Comparison of ENCODE assay signal across 19 cellular contexts in the genomic region with DNA sequence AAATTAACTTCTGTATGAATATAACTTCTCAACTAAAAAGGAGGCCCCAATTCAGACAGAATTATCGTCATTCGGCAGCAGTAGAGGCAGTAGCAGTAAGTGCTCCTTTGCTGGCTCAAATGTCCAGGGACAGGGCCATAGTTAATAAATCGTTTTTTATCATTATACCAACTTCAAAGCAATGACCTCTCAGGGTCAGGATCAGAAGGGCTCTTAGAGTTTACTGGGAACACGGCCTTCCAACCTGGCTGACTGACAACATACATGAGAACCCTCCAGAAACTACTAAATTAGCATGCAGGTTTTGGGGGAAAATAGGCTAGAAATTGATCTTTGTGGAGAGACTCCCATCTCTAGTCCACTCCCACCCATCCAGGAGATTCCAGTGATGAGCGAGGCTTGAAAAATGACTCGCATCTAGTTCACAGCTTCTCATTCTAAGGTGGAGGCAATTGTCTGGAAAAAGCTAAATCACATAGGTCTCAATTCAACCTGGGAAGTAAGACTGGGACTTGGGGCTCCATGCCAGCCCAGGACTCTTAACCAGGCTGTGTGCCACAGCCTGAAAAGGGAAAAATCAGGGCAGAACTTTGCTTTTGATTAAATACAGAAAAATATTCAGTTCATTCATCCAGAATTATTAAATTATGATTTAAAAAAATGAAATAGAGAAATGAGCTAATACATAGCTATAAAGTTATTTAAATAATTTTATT.
"Had no signal": no experiment of that assay in that cellular context is flagged by ENCODE, and none has a peak within 500 bp of the region (broad histone marks: within the 10 kb centered on the region; RNA-seq: fewer than 3 reads in every experiment).

No MANE protein-coding gene starts in this region.

- H3K4me3 Mint-ChIP-seq: activated naive CD4-positive, alpha-beta T cell treated with anti-CD3 and anti-CD28 coated beads, Interleukin-2, amount 50 U/mL, for 24 hours; central memory CD8-positive, alpha-beta T cell; effector memory CD8-positive, alpha-beta T cell; memory B cell; nephron progenitor cell had no signal

- ATAC-seq: effector memory CD8-positive, alpha-beta T cell had no signal

- H3K9me3 Mint-ChIP-seq: activated naive CD4-positive, alpha-beta T cell treated with anti-CD3 and anti-CD28 coated beads, Interleukin-2, amount 50 U/mL, for 24 hours; central memory CD8-positive, alpha-beta T cell; effector memory CD8-positive, alpha-beta T cell; memory B cell; nephron progenitor cell had no signal

- H3K9ac ChIP-seq: parathyroid adenoma had no signal

- H3K4me1 Mint-ChIP-seq: activated naive CD4-positive, alpha-beta T cell treated with anti-CD3 and anti-CD28 coated beads, Interleukin-2, amount 50 U/mL, for 24 hours; central memory CD8-positive, alpha-beta T cell; memory B cell had no signal

- DNase-seq: activated CD4-positive, alpha-beta T cell treated with anti-CD3 and anti-CD28 coated beads for 1 hour; activated gamma-delta T cell treated with Interleukin-2 at 50 U/mL for 16 hours; activated T-cell treated with anti-CD3 and anti-CD28 coated beads, Interleukin-2, amount 50 U/mL, for 1 hour; colonic mucosa; dorsolateral prefrontal cortex; effector memory CD8-positive, alpha-beta T cell; kidney; nephron progenitor cell; stimulated activated CD4-positive, alpha-beta T cell treated with anti-CD3 and anti-CD28 coated beads, Interleukin-2, amount 100 ng/mL, for 48 hours; stimulated activated CD8-positive, alpha-beta memory T cell treated with anti-CD3 and anti-CD28 coated beads, Interleukin-4, amount 100 ng/mL, for 48 hours; stimulated activated naive CD4-positive, alpha-beta T cell; T-helper 9 cell; upper lobe of left lung had no signal

- H3K4me1 ChIP-seq: colonic mucosa had no signal

- H3K4me3 ChIP-seq: ascending aorta, colonic mucosa, dorsolateral prefrontal cortex, thoracic aorta, upper lobe of left lung had no signal

- H3K9me3 ChIP-seq: ascending aorta, colonic mucosa, thoracic aorta, upper lobe of left lung had no signal

- H3K36me3 Mint-ChIP-seq: activated naive CD4-positive, alpha-beta T cell treated with anti-CD3 and anti-CD28 coated beads, Interleukin-2, amount 50 U/mL, for 24 hours; memory B cell had no signal

- H3K27me3 Mint-ChIP-seq: activated naive CD4-positive, alpha-beta T cell treated with anti-CD3 and anti-CD28 coated beads, Interleukin-2, amount 50 U/mL, for 24 hours; central memory CD8-positive, alpha-beta T cell; effector memory CD8-positive, alpha-beta T cell had no signal

- FAIRE-seq: kidney had no signal

- H3K27me3 ChIP-seq: ascending aorta, colonic mucosa, dorsolateral prefrontal cortex, upper lobe of left lung had no signal

- H3K27ac ChIP-seq: ascending aorta, colonic mucosa, parathyroid adenoma, thoracic aorta had no signal

- H3K36me3 ChIP-seq: ascending aorta, colonic mucosa, thoracic aorta had no signal

- H3K27ac Mint-ChIP-seq: activated naive CD4-positive, alpha-beta T cell treated with anti-CD3 and anti-CD28 coated beads, Interleukin-2, amount 50 U/mL, for 24 hours; effector memory CD8-positive, alpha-beta T cell; memory B cell; nephron progenitor cell had no signal

- H3K79me2 ChIP-seq: parathyroid adenoma had no signal

- H2AFZ ChIP-seq: parathyroid adenoma had no signal
